1 cellular context compared by ENCODE assay signal in the genomic region with DNA sequence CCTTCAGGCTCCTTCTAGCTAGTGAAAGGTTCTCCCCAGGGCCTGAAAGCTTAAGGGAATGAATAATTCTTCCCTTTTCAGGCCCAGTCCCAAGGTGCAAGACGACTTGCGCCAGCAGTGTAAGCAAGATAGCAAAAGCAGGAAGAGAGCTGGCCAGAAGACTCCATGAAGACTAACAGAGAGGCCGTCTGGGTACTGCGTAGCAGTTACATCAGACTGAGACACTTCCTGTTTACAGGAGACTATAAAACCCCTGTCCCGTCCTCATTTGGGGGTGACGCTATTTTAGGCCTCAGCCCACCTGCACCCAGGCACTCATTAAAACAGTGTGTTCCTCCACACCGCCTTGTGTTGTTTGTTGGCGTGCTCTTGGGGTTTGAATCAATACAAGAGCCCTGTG.
TF ChIP-seq lines count a peak whose summit lies in the region.

No MANE protein-coding gene starts in this region.

TF ChIP-seq in GM23338, 12 proteins besides CTCF, POLR2A, EP300 and RAD21 (continued from another document):
- TF ChIP-seq ZNF462 (CRISPR knock-in tag; IDR thresholded peaks at IDR 0.05): no peak
- no peak for TF ChIP-seq EZH2phosphoT487 (IDR thresholded peaks at IDR 0.05; ENCODE audit: unreplicated experiment)
